In the genomic region with DNA sequence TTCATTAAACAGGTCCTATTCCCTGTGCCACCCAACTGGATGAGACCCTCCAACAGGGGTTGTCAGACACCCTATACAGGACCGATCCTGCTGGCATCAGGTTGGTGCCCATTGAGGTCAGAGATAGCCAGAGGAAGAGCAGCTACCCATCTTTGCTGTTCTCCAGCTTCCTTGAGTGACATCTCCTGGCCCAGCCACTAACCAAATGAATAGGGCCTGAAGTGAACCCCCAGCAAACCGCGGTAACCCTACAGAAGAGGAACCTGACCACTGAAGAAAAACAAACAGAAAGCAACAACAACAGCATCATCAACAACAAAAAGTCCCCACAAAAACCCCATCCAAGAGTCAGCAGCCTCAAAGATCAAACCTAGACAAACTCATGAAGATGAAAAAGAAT, we compare ENCODE assay signal across 24 cellular contexts.
"Had no signal": no experiment of that assay in that cellular context is flagged by ENCODE, and none has a peak within 500 bp of the region (broad histone marks: within the 10 kb centered on the region; RNA-seq: fewer than 3 reads in every experiment).

No MANE protein-coding gene starts in this region.

- H3K4me3 ChIP-seq: breast epithelium, hepatocyte, left lung, lung, right lobe of liver, skin epidermis, stomach, suprapubic skin, tibial nerve had no signal

- H3K4me3 Mint-ChIP-seq: activated naive CD8-positive, alpha-beta T cell treated with anti-CD3 and anti-CD28 coated beads for 36 hours; central memory CD8-positive, alpha-beta T cell; stimulated activated effector memory CD8-positive, alpha-beta T cell treated with anti-CD3 and anti-CD28 coated beads, Interleukin-12 subunit alpha, Interleukin-12 subunit beta, amount 100 ng/mL, for 72 hours had no signal

- ATAC-seq: foreskin keratinocyte; left lung; right lobe of liver; stimulated activated effector memory CD8-positive, alpha-beta T cell treated with anti-CD3 and anti-CD28 coated beads, Interleukin-12 subunit alpha, Interleukin-12 subunit beta, amount 100 ng/mL, for 72 hours had no signal

- H3K27me3 ChIP-seq: breast epithelium, foreskin keratinocyte, hepatocyte, left lung, right lobe of liver, stomach, suprapubic skin, tibial nerve had no signal

- H3K36me3 Mint-ChIP-seq: activated naive CD8-positive, alpha-beta T cell treated with anti-CD3 and anti-CD28 coated beads for 36 hours; stimulated activated effector memory CD8-positive, alpha-beta T cell treated with anti-CD3 and anti-CD28 coated beads, Interleukin-12 subunit alpha, Interleukin-12 subunit beta, amount 100 ng/mL, for 72 hours had no signal

- H3K27ac ChIP-seq: breast epithelium, foreskin keratinocyte, hepatocyte, left lung, right lobe of liver, skin epidermis, stomach, suprapubic skin, tibial nerve had no signal

- H3K4me1 ChIP-seq: breast epithelium, foreskin keratinocyte, left lung, stomach, suprapubic skin, tibial nerve had no signal

- H3K36me3 ChIP-seq: breast epithelium, left lung, right lobe of liver, stomach, suprapubic skin, tibial nerve had no signal

- H3K4me1 Mint-ChIP-seq: activated naive CD8-positive, alpha-beta T cell treated with anti-CD3 and anti-CD28 coated beads for 36 hours; central memory CD8-positive, alpha-beta T cell; stimulated activated effector memory CD8-positive, alpha-beta T cell treated with anti-CD3 and anti-CD28 coated beads, Interleukin-12 subunit alpha, Interleukin-12 subunit beta, amount 100 ng/mL, for 72 hours had no signal

- DNase-seq: activated CD4-positive, alpha-beta T cell treated with anti-CD3 and anti-CD28 coated beads for 4 hours; activated CD4-positive, alpha-beta T cell treated with anti-CD3 and anti-CD28 coated beads, Interleukin-2, amount 50 U/mL, for 48 hours; activated CD4-positive, CD25-positive, alpha-beta regulatory T cell; activated naive CD4-positive, alpha-beta T cell treated with Interleukin-2 at 50 U/mL for 16 hours; activated naive CD8-positive, alpha-beta T cell treated with anti-CD3 and anti-CD28 coated beads for 36 hours; activated T-cell treated with anti-CD3 and anti-CD28 coated beads, Interleukin-2, amount 50 U/mL, for 48 hours; amniotic stem cell; effector memory CD4-positive, alpha-beta T cell; foreskin keratinocyte; kidney glomerular epithelial cell; occipital lobe; right lobe of liver; stimulated activated CD4-positive, alpha-beta T cell treated with anti-CD3 and anti-CD28 coated beads, Interleukin-1b, Interleukin-23, amount 100 ng/mL, for 48 hours had no signal

- H3K9me3 ChIP-seq: breast epithelium, right lobe of liver, stomach, suprapubic skin, tibial nerve had no signal

- H3K27ac Mint-ChIP-seq: activated naive CD8-positive, alpha-beta T cell treated with anti-CD3 and anti-CD28 coated beads for 36 hours; nephron progenitor cell; stimulated activated effector memory CD8-positive, alpha-beta T cell treated with anti-CD3 and anti-CD28 coated beads, Interleukin-12 subunit alpha, Interleukin-12 subunit beta, amount 100 ng/mL, for 72 hours had no signal

- H3K27me3 Mint-ChIP-seq: activated naive CD8-positive, alpha-beta T cell treated with anti-CD3 and anti-CD28 coated beads for 36 hours; central memory CD8-positive, alpha-beta T cell had no signal
